8 cellular contexts compared by ENCODE assay signal in genomic region chr21:29299046-29299905, GRCh38. TPM values are rescaled to one million over a fixed set of nuclear protein-coding genes. Genes with fewer than 3 reads are reported as not detected.
DNase-seq lines count a peak whose midpoint lies in the region; ATAC-seq and TF ChIP-seq lines count a peak whose summit lies in the region.

No MANE protein-coding gene starts in this region.

- no peaks in the 10 kb centered on the region for H3K27me3 Mint-ChIP-seq in activated CD8-positive, alpha-beta T cell treated with anti-CD3 and anti-CD28 coated beads for 36 hours

- peaks cover 15% of the 10 kb centered on the region for H3K9me3 Mint-ChIP-seq in activated CD8-positive, alpha-beta T cell treated with anti-CD3 and anti-CD28 coated beads for 36 hours

- CTCF ChIA-PET in activated CD8-positive, alpha-beta T cell treated with anti-CD3 and anti-CD28 coated beads for 36 hours (lab: Charles Lee), result interaction anchor here (0.8 to 1.8 kb wide), 10 partner anchors 10 to 225 kb away, joined by 3 to 6 read pairs (median 3); no protein-coding TSS in a partner anchor

- no peaks in the 10 kb centered on the region for H3K36me3 ChIP-seq in ectodermal cell (ENCODE audit: control insufficient read depth, insufficient read depth, low read length)

- H3K27ac ChIP-seq in ectodermal cell (ENCODE audit: insufficient read depth, low read depth, low read length, poor library complexity, severe bottlenecking), result peak overlapping the region; percentile 94

- H3K4me1 ChIP-seq in ectodermal cell (ENCODE audit: control insufficient read depth, insufficient read depth, low read length), result peaks cover 7% of the 10 kb centered on the region

- no peak for TF ChIP-seq CTCF in GM12864 (IDR thresholded peaks at IDR 0.05; ENCODE audit: low read depth, low read length, missing control alignments)
- no peak for TF ChIP-seq CTCF in activated CD8-positive, alpha-beta T cell treated with anti-CD3 and anti-CD28 coated beads for 36 hours (IDR thresholded peaks at IDR 0.05)

- no peak for DNase-seq in GM12864 (ENCODE audit: low read depth)
- DNase-seq in NCI-H226, result peak; percentile 16
- peak; percentile 82 for DNase-seq in activated CD8-positive, alpha-beta T cell treated with anti-CD3 and anti-CD28 coated beads for 36 hours
- peak; percentile 64 for DNase-seq in medulla oblongata (ENCODE audit: extremely low spot score)
- DNase-seq in stimulated activated CD4-positive, alpha-beta T cell treated with anti-CD3 and anti-CD28 coated beads, TNF-alpha, amount 100 ng/mL, for 4 hours (ENCODE audit: low read depth in 3 of 3), result peak; percentile 54 to 64 (median 61)
- no peak for DNase-seq in amniotic stem cell (lab: John Stamatoyannopoulos, UW)

- peak; percentile 25 for ATAC-seq in HG02642 (IDR thresholded peaks at IDR 0.05; ENCODE audit: poor library complexity, unreplicated experiment)
- ATAC-seq in activated CD8-positive, alpha-beta T cell treated with anti-CD3 and anti-CD28 coated beads for 36 hours, result peak; percentile 55

- H3K4me3 ChIP-seq in GM12864 (ENCODE audit: low read depth, low read length) (peak overlapping the region; percentile 87), ectodermal cell (ENCODE audit: insufficient read depth, low read depth, low read length) (peak overlapping the region; percentile 82)

- H3K4me1 Mint-ChIP-seq in activated CD8-positive, alpha-beta T cell treated with anti-CD3 and anti-CD28 coated beads for 36 hours (ENCODE audit: low read depth), result peaks cover 67% of the 10 kb centered on the region

- peak overlapping the region; percentile 94 for H3K27ac Mint-ChIP-seq in activated CD8-positive, alpha-beta T cell treated with anti-CD3 and anti-CD28 coated beads for 36 hours

- 0% methylated on average over 75 of the region's 75 CpGs for WGBS in ectodermal cell, 2 experiments

- intact Hi-C loops in activated CD8-positive, alpha-beta T cell treated with anti-CD3 and anti-CD28 coated beads for 36 hours (cut with micrococcal nuclease), result loop anchor here (5.0 kb wide), 1 partner anchor 102 kb away; no protein-coding TSS in a partner anchor

- peak overlapping the region; percentile 87 for H3K4me3 Mint-ChIP-seq in activated CD8-positive, alpha-beta T cell treated with anti-CD3 and anti-CD28 coated beads for 36 hours

- H3K9me3 ChIP-seq in ectodermal cell (ENCODE audit: control insufficient read depth, low read length), result no peaks in the 10 kb centered on the region

- POLR2A ChIA-PET in activated CD8-positive, alpha-beta T cell treated with anti-CD3 and anti-CD28 coated beads for 36 hours (lab: Charles Lee), result interaction anchor here (0.7 to 3.9 kb wide), 19 partner anchors 9 to 299 kb away, joined by 3 to 50 read pairs (median 4); partner anchors contain the start of gene CCT8

- H3K27me3 ChIP-seq in ectodermal cell (ENCODE audit: control insufficient read depth, insufficient read depth, low read length, poor library complexity, severe bottlenecking), result no peaks in the 10 kb centered on the region

- peaks cover 19% of the 10 kb centered on the region for H3K36me3 Mint-ChIP-seq in activated CD8-positive, alpha-beta T cell treated with anti-CD3 and anti-CD28 coated beads for 36 hours (ENCODE audit: low read depth)

RNA-seq across cellular contexts. Expression of gene BACH1, which starts 0.6 kb away (rescaled TPM):
- total RNA-seq in activated CD8-positive, alpha-beta T cell treated with anti-CD3 and anti-CD28 coated beads for 36 hours, result 10 to 100 TPM; 27.3 to 28.2 TPM
- 31.0 TPM for polyA plus RNA-seq in ectodermal cell (2013, experiment 1 of 4)
- polyA plus RNA-seq in ectodermal cell (2013, experiment 2 of 4), result 38.4 TPM
- polyA plus RNA-seq in ectodermal cell (2013, experiment 3 of 4), result 30.7 TPM
- 34.6 TPM for polyA plus RNA-seq in ectodermal cell (2013, experiment 4 of 4)

Comparison
In these comparisons a context has a peak if more than half of its experiments do, and no peak if none do; other contexts are left out.
1. DNase-seq: peak in NCI-H226 (single experiment), activated CD8-positive, alpha-beta T cell treated with anti-CD3 and anti-CD28 coated beads for 36 hours (single experiment), medulla oblongata (single experiment) and stimulated activated CD4-positive, alpha-beta T cell treated with anti-CD3 and anti-CD28 coated beads, TNF-alpha, amount 100 ng/mL, for 4 hours (3 of 3); none in GM12864 (single experiment) and amniotic stem cell (single experiment).